ENCODE assay signal across 24 cellular contexts in genomic region chr17:76331083-76331482, GRCh38.
"Had no signal": no experiment of that assay in that cellular context is flagged by ENCODE, and none has a peak within 500 bp of the region (broad histone marks: within the 10 kb centered on the region; RNA-seq: fewer than 3 reads in every experiment).

No MANE protein-coding gene starts in this region.

- H3K4me3 ChIP-seq: cardiac muscle cell, Peyer's patch had no signal

- H3K27ac ChIP-seq: brain microvascular endothelial cell, cardiac muscle cell, Peyer's patch, RWPE1 had no signal

- H3K4me1 ChIP-seq: Peyer's patch had no signal

- H3K27me3 ChIP-seq: brain microvascular endothelial cell, cardiac muscle cell, Peyer's patch had no signal

- H3K9me3 ChIP-seq: Peyer's patch had no signal

- ATAC-seq: activated T-cell treated with anti-CD3 and anti-CD28 coated beads, Interleukin-2, amount 50 U/mL, for 4 hours; T-cell had no signal

- DNase-seq: activated B cell treated with CpG ODN at 0.5 μM for 24 hours; activated CD4-positive, alpha-beta T cell treated with anti-CD3 and anti-CD28 coated beads for 1 hour; activated CD4-positive, alpha-beta T cell treated with anti-CD3 and anti-CD28 coated beads, Interleukin-2, amount 10 ng/mL, durations not matched to agents 24 days and 14 days; activated CD4-positive, alpha-beta T cell treated with anti-CD3 and anti-CD28 coated beads, Interleukin-2, amount 50 U/mL, for 48 hours; activated gamma-delta T cell treated with Interleukin-2 at 50 U/mL for 16 hours; activated naive CD4-positive, alpha-beta T cell treated with anti-CD3 and anti-CD28 coated beads, Interleukin-2, amount 10 ng/mL, durations not matched to agents 7 days and 5 days; activated naive CD8-positive, alpha-beta T cell treated with anti-CD3 and anti-CD28 coated beads for 36 hours; activated T-cell treated with anti-CD3 and anti-CD28 coated beads, Interleukin-2, amount 50 U/mL, for 4 hours; brain microvascular endothelial cell; cerebellar nuclear complex; NCI-H1092; NCI-H1417; NCI-H1930; NCI-H2171 treated with DMSO at 0.1 percent for 48 hours; NCI-H226; NCI-H526 treated with DMSO at 0.1 percent for 48 hours; NCI-H82; Peyer's patch; SHP77; T-cell; T-helper 2 cell; T1000 had no signal
